24 cellular contexts compared by ENCODE assay signal in genomic region chr10:30472414-30473155, GRCh38.
"Had no signal": no experiment of that assay in that cellular context is flagged by ENCODE, and none has a peak within 500 bp of the region (broad histone marks: within the 10 kb centered on the region; RNA-seq: fewer than 3 reads in every experiment).

No MANE protein-coding gene starts in this region.

- DNase-seq: activated CD4-positive, alpha-beta memory T cell treated with anti-CD3 and anti-CD28 coated beads for 36 hours; activated CD4-positive, alpha-beta T cell treated with anti-CD3 and anti-CD28 coated beads, Interleukin-2, amount 10 ng/mL, durations not matched to agents 7 days and 5 days; activated CD4-positive, CD25-positive, alpha-beta regulatory T cell; activated gamma-delta T cell treated with Interleukin-2 at 50 U/mL for 16 hours; activated naive CD4-positive, alpha-beta T cell treated with anti-CD3 and anti-CD28 coated beads, Interleukin-2, amount 10 ng/mL, durations not matched to agents 7 days and 5 days; activated naive CD8-positive, alpha-beta T cell treated with anti-CD3 and anti-CD28 coated beads for 36 hours; activated T-cell treated with anti-CD3 and anti-CD28 coated beads, Interleukin-2, amount 50 U/mL, for 72 hours; anterior cingulate cortex; NCI-H1092 treated with DMSO at 0.1 percent for 48 hours; NCI-H1436; NCI-H1694 treated with DMSO at 0.1 percent for 48 hours; NCI-H2029 treated with DMSO at 0.1 percent for 48 hours; NCI-H510A treated with DMSO at 0.1 percent for 48 hours; NCI-H69; NK-92 treated with Interleukin-12 subunit alpha and Interleukin-12 subunit beta, amount 100 ng/mL, for 24 hours; OCI-M1; RPMI8226; T-cell had no signal

- H3K4me3 ChIP-seq: SK-N-MC had no signal

- H3K36me3 Mint-ChIP-seq: activated CD4-positive, alpha-beta memory T cell treated with anti-CD3 and anti-CD28 coated beads for 36 hours; activated naive CD4-positive, alpha-beta T cell treated with anti-CD3 and anti-CD28 coated beads, Interleukin-2, amount 10 ng/mL, durations not matched to agents 7 days and 5 days; activated naive CD8-positive, alpha-beta T cell treated with anti-CD3 and anti-CD28 coated beads for 36 hours; T-cell had no signal

- H3K27ac ChIP-seq: KMS-11, SK-N-MC, VCaP had no signal

- H3K4me2 ChIP-seq: KMS-11 had no signal

- H3K9ac ChIP-seq: KMS-11 had no signal

- H3K27me3 Mint-ChIP-seq: activated CD4-positive, alpha-beta memory T cell treated with anti-CD3 and anti-CD28 coated beads for 36 hours had no signal

- ATAC-seq: activated T-cell treated with anti-CD3 and anti-CD28 coated beads, Interleukin-2, amount 50 U/mL, for 72 hours; Panc1; Right ventricle myocardium inferior; T-cell had no signal

- H3K9me3 Mint-ChIP-seq: activated CD4-positive, alpha-beta memory T cell treated with anti-CD3 and anti-CD28 coated beads for 36 hours; activated CD4-positive, alpha-beta T cell treated with anti-CD3 and anti-CD28 coated beads, Interleukin-2, amount 10 ng/mL, durations not matched to agents 7 days and 5 days; activated naive CD4-positive, alpha-beta T cell treated with anti-CD3 and anti-CD28 coated beads, Interleukin-2, amount 10 ng/mL, durations not matched to agents 7 days and 5 days; activated naive CD8-positive, alpha-beta T cell treated with anti-CD3 and anti-CD28 coated beads for 36 hours; activated T-cell treated with anti-CD3 and anti-CD28 coated beads, Interleukin-2, amount 50 U/mL, for 72 hours; activated T-helper 2 cell treated with anti-CD3 and anti-CD28 coated beads, Interferon-gamma antibody, Interleukin-2, Interleukin-4, amounts not matched to agents 10 μg/mL and 5 μg/mL and 100 μg/mL, durations not matched to agents 14 hours and 24 hours and 36 hours; T-cell had no signal

- H3K27ac Mint-ChIP-seq: activated CD4-positive, alpha-beta memory T cell treated with anti-CD3 and anti-CD28 coated beads for 36 hours; activated CD4-positive, alpha-beta T cell treated with anti-CD3 and anti-CD28 coated beads, Interleukin-2, amount 10 ng/mL, durations not matched to agents 7 days and 5 days; activated naive CD4-positive, alpha-beta T cell treated with anti-CD3 and anti-CD28 coated beads, Interleukin-2, amount 10 ng/mL, durations not matched to agents 7 days and 5 days; activated naive CD8-positive, alpha-beta T cell treated with anti-CD3 and anti-CD28 coated beads for 36 hours; activated T-cell treated with anti-CD3 and anti-CD28 coated beads, Interleukin-2, amount 50 U/mL, for 72 hours; activated T-helper 2 cell treated with anti-CD3 and anti-CD28 coated beads, Interferon-gamma antibody, Interleukin-2, Interleukin-4, amounts not matched to agents 10 μg/mL and 5 μg/mL and 100 μg/mL, durations not matched to agents 14 hours and 24 hours and 36 hours; T-cell had no signal

- H3K4me3 Mint-ChIP-seq: activated CD4-positive, alpha-beta memory T cell treated with anti-CD3 and anti-CD28 coated beads for 36 hours; activated CD4-positive, alpha-beta T cell treated with anti-CD3 and anti-CD28 coated beads, Interleukin-2, amount 10 ng/mL, durations not matched to agents 7 days and 5 days; activated naive CD4-positive, alpha-beta T cell treated with anti-CD3 and anti-CD28 coated beads, Interleukin-2, amount 10 ng/mL, durations not matched to agents 7 days and 5 days; activated naive CD8-positive, alpha-beta T cell treated with anti-CD3 and anti-CD28 coated beads for 36 hours; activated T-cell treated with anti-CD3 and anti-CD28 coated beads, Interleukin-2, amount 50 U/mL, for 72 hours; T-cell had no signal
